ENCODE assay signal across 22 cellular contexts in genomic region chr11:112044961-112045360, GRCh38. TPM values are rescaled to one million over a fixed set of nuclear protein-coding genes. Genes with fewer than 3 reads are reported as not detected.
A peak's percentile ranks its signal among the peaks of the same experiment; 100 is the strongest.
DNase-seq lines count a peak whose midpoint lies in the region; ATAC-seq, FAIRE-seq and TF ChIP-seq lines count a peak whose summit lies in the region.
"Had no signal": no experiment of that assay in that cellular context is flagged by ENCODE, and none has a peak within 500 bp of the region (broad histone marks: within the 10 kb centered on the region; RNA-seq: fewer than 3 reads in every experiment).

No MANE protein-coding gene starts in this region.

- peaks cover 3% of the 10 kb centered on the region for H3K4me1 ChIP-seq in body of pancreas
- H3K4me1 ChIP-seq: BE2C, BLaER1 had no signal

- H3K9me3 ChIP-seq in body of pancreas = no peaks in the 10 kb centered on the region
- H3K9me3 ChIP-seq: BE2C had no signal

- no peak for TF ChIP-seq POLR2A in body of pancreas (IDR thresholded peaks at IDR 0.05)

- WGBS in body of pancreas, 2 donors = 49 to 57% methylated on average over 4 of the region's 4 CpGs

- peaks cover 0 to 5% of the 10 kb centered on the region in 2 donors for H3K36me3 ChIP-seq in body of pancreas (replicated peaks in 1 of 2; ENCODE audit: insufficient read depth in 1 of 2, low read depth in 2 of 2)

- DNase-seq in HTR-8/SVneo (ENCODE audit: insufficient read length, low spot score) (no peak), body of pancreas (peak; percentile 54 to 75 (median 62))
- DNase-seq: 8988T; ACHN; BE2C; C1 segment of cervical spinal cord; Calu3; CD4-positive, alpha-beta memory T cell; CD4-positive, CD25-positive, alpha-beta regulatory T cell; CD8-positive, alpha-beta memory T cell; COR-L47; DMS79 treated with DMSO at 0.1 percent for 48 hours; GF-D8 had no signal

- peak overlapping the region in 2 of 4 donors; percentile 44 to 46 for H3K27ac ChIP-seq in body of pancreas
- H3K27ac ChIP-seq: BLaER1 had no signal

- H3K27me3 ChIP-seq in body of pancreas = no peaks in the 10 kb centered on the region
- H3K27me3 ChIP-seq: BE2C, BLaER1 had no signal

- no peak overlapping the region for H3K4me3 ChIP-seq in body of pancreas
- H3K4me3 ChIP-seq: BLaER1 had no signal

- TF ChIP-seq CTCF in body of pancreas (IDR thresholded peaks at IDR 0.05) = no peak

- peak; percentile 75 for ATAC-seq in body of pancreas
- ATAC-seq in HG02623 (IDR thresholded peaks at IDR 0.05; ENCODE audit: unreplicated experiment) = no peak
- ATAC-seq in HG02678 (IDR thresholded peaks at IDR 0.05; ENCODE audit: unreplicated experiment) = no peak
- ATAC-seq in GM21576 (IDR thresholded peaks at IDR 0.05; ENCODE audit: unreplicated experiment) = no peak

- FAIRE-seq in HTR-8/SVneo (lab: Jason Lieb, UNC) = peak; percentile 20
- FAIRE-seq: A204.1, D721Med, G401.6, GM12891, GM19239 had no signal

- intact Hi-C loops in body of pancreas (cut with DNase I) = no loop called here

RNA-seq across cellular contexts. Expression of gene DLAT, which starts 19.8 kb away (rescaled TPM):
- total RNA-seq in body of pancreas = 10 to 100 TPM; 10.4 to 10.5 TPM

RNA-seq across cellular contexts. Expression of gene PIH1D2, which starts 28.9 kb away (rescaled TPM):
- 1 to 10 TPM in 1 of 2 donors, not detected in 1; 1.3 TPM for total RNA-seq in body of pancreas
- total RNA-seq: CD4-positive, alpha-beta memory T cell had no signal

RNA-seq across cellular contexts. Expression of gene NKAPD1, which starts 29.1 kb away (rescaled TPM):
- 10 to 100 TPM in 1 of 2 donors, 1 to 10 TPM in 1; 8.3 to 10.5 TPM for total RNA-seq in body of pancreas

RNA-seq across cellular contexts. Expression of gene TIMM8B, which starts 41.6 kb away (rescaled TPM):
- 1 to 10 TPM; 7.5 to 9.6 TPM for total RNA-seq in body of pancreas

RNA-seq across cellular contexts. Expression of gene SDHD, which starts 41.7 kb away (rescaled TPM):
- 10 to 100 TPM; 27.4 to 68.5 TPM for total RNA-seq in body of pancreas
